In the genomic region with DNA sequence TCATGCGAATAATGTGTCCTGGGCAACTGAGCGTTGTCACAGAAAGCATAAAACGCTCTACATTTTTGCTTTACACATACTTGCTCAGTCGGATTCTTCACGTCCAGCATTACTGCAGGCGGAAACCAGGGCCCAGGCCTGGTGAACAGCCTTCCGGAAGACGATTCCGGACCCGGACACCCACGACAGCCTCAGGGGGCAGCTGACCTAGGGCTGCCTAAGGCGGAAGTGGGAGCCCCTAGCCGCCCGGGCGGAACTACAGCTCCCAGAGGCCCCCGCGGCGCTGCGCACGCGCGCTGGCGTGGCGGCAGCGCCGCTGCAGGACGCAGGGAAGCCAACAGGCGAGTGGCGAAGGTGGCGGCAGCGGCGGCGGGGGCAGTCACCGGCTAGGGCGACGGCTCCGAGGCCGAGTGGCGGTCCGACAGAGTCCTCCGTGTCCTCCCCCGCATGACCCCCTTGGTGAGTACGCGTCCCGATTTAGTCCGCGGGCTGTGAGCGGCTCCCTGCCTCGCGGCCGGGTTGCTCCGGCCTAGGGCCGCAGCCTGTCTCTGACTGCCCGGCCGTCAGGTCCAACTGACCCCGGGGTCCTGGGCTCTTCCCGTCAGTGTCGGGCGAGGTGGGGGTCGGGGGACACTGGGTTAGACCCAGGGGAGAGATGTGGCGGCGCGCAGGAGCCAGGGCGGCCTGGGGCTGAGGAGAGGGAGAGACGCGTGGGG, we compare ENCODE assay signal across 1 cellular context.
TF ChIP-seq lines count a peak whose summit lies in the region.

A gene with protein sequence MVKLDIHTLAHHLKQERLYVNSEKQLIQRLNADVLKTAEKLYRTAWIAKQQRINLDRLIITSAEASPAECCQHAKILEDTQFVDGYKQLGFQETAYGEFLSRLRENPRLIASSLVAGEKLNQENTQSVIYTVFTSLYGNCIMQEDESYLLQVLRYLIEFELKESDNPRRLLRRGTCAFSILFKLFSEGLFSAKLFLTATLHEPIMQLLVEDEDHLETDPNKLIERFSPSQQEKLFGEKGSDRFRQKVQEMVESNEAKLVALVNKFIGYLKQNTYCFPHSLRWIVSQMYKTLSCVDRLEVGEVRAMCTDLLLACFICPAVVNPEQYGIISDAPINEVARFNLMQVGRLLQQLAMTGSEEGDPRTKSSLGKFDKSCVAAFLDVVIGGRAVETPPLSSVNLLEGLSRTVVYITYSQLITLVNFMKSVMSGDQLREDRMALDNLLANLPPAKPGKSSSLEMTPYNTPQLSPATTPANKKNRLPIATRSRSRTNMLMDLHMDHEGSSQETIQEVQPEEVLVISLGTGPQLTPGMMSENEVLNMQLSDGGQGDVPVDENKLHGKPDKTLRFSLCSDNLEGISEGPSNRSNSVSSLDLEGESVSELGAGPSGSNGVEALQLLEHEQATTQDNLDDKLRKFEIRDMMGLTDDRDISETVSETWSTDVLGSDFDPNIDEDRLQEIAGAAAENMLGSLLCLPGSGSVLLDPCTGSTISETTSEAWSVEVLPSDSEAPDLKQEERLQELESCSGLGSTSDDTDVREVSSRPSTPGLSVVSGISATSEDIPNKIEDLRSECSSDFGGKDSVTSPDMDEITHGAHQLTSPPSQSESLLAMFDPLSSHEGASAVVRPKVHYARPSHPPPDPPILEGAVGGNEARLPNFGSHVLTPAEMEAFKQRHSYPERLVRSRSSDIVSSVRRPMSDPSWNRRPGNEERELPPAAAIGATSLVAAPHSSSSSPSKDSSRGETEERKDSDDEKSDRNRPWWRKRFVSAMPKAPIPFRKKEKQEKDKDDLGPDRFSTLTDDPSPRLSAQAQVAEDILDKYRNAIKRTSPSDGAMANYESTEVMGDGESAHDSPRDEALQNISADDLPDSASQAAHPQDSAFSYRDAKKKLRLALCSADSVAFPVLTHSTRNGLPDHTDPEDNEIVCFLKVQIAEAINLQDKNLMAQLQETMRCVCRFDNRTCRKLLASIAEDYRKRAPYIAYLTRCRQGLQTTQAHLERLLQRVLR (N-terminal part only) (plus strand): TSS at position 326 of the 716 bp plus-strand sequence. CDS start 37,096 bp downstream, outside the sequence.

TF ChIP-seq in H1, 55 proteins besides CTCF, POLR2A, EP300 and RAD21:
- no peak for TF ChIP-seq CBX5 (IDR thresholded peaks at IDR 0.05; ENCODE audit: low read depth, low read length)
- peak; percentile 89 for TF ChIP-seq SIX5 (IDR thresholded peaks at IDR 0.05; ENCODE audit: low read depth, low read length)
- TF ChIP-seq, protein P1, sequence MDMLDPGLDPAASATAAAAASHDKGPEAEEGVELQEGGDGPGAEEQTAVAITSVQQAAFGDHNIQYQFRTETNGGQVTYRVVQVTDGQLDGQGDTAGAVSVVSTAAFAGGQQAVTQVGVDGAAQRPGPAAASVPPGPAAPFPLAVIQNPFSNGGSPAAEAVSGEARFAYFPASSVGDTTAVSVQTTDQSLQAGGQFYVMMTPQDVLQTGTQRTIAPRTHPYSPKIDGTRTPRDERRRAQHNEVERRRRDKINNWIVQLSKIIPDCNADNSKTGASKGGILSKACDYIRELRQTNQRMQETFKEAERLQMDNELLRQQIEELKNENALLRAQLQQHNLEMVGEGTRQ (IDR thresholded peaks at IDR 0.05; ENCODE audit: low read length) = peak; percentile 65; the same call in 1 of the 2 replicates
- no peak for TF ChIP-seq HDAC2 (IDR thresholded peaks at IDR 0.05; ENCODE audit: borderline replicate concordance in 1 of 2, low read depth in 2 of 2, low read length in 2 of 2)
- no peak for TF ChIP-seq TAF7 (optimal IDR thresholded peaks at IDR 0.05; ENCODE audit: borderline replicate concordance, low read depth, low read length)
- no peak for TF ChIP-seq BRCA1 (IDR thresholded peaks at IDR 0.05; ENCODE audit: low read depth, low read length)
- TF ChIP-seq SP4 (IDR thresholded peaks at IDR 0.05; ENCODE audit: low read length) = 0 out of 2 replicates have a peak, but pooled peaks have one; percentile 47
- TF ChIP-seq KDM4A (IDR thresholded peaks at IDR 0.05; ENCODE audit: low read depth, low read length, severe bottlenecking) = peak; percentile 86
- TF ChIP-seq POLR2AphosphoS5 (IDR thresholded peaks at IDR 0.05; ENCODE audit: low read depth, low read length) = peak; percentile 72; the same call in 1 of the 2 replicates
- TF ChIP-seq CHD2 (IDR thresholded peaks at IDR 0.05; ENCODE audit: low read length) = no peak
- TF ChIP-seq RBBP5 (IDR thresholded peaks at IDR 0.05; ENCODE audit: borderline replicate concordance, low read depth, low read length) = peak; percentile 63; the same call in 1 of the 2 replicates
- TF ChIP-seq ASH2L (IDR thresholded peaks at IDR 0.05; ENCODE audit: low read length) = peak; percentile 89
- no peak for TF ChIP-seq BCL11A (IDR thresholded peaks at IDR 0.05; ENCODE audit: low read depth in 2 of 2, low read length in 2 of 2)
- peak; percentile 55 for TF ChIP-seq CREB1 (IDR thresholded peaks at IDR 0.05)
- peak in 1 of 2 experiments; percentile 86; a peak in 1 of 4 replicates for TF ChIP-seq SIN3A (conservative IDR thresholded peaks at IDR 0.05 in 1 of 2, IDR thresholded peaks at IDR 0.05 in 1 of 2; ENCODE audit: low read depth in 1 of 2, low read length in 2 of 2)
- no peak for TF ChIP-seq ATF2 (IDR thresholded peaks at IDR 0.05; ENCODE audit: low read length)
- TF ChIP-seq PHF8 (conservative IDR thresholded peaks at IDR 0.05; ENCODE audit: low read depth, low read length) = peak; percentile 66
- peak; percentile 67; the same call in 1 of the 2 replicates for TF ChIP-seq TAF1 (IDR thresholded peaks at IDR 0.05; ENCODE audit: low read depth, low read length)
- peak; percentile 17; the same call in 1 of the 2 replicates for TF ChIP-seq YY1 (IDR thresholded peaks at IDR 0.05; ENCODE audit: low read depth, low read length)
- peak; percentile 91 for TF ChIP-seq NRF1 (IDR thresholded peaks at IDR 0.05; ENCODE audit: low read depth, low read length)
- no peak for TF ChIP-seq JUND (IDR thresholded peaks at IDR 0.05; ENCODE audit: low read length)
- TF ChIP-seq GABPA (IDR thresholded peaks at IDR 0.05; ENCODE audit: borderline replicate concordance, insufficient read depth, low read length) = peak; percentile 72; the same call in 1 of the 2 replicates
- TF ChIP-seq TBP (IDR thresholded peaks at IDR 0.05; ENCODE audit: low read depth, low read length) = peak; percentile 50; the same call in 1 of the 2 replicates
